ENCODE assay signal across 1 cellular context in genomic region chr14:74955229-74955999, GRCh38.
A peak's percentile ranks its signal among the peaks of the same experiment; 100 is the strongest.
TF ChIP-seq lines count a peak whose summit lies in the region.

PGF (minus strand) TSS chr14:74955597; CDS start chr14:74955242, 355 bp downstream.

TF ChIP-seq in HepG2, 621 proteins besides CTCF, POLR2A, EP300 and RAD21 (continued from another document and continues in another):
- TF ChIP-seq ZHX2 (IDR thresholded peaks at IDR 0.05; ENCODE audit: low read depth) (no peak), ZHX2 (CRISPR knock-in tag; IDR thresholded peaks at IDR 0.05; ENCODE audit: borderline replicate concordance) (no peak), SAFB2 (CRISPR knock-in tag; IDR thresholded peaks at IDR 0.05; ENCODE audit: borderline replicate concordance, low read depth) (peak; percentile 23; the same call in 1 of the 2 replicates), POLR2G (IDR thresholded peaks at IDR 0.05; ENCODE audit: low read depth, low read length) (peak; percentile 89), PHF21A (CRISPR knock-in tag; IDR thresholded peaks at IDR 0.05) (peak; percentile 41; the same call in 1 of the 2 replicates), ERF (CRISPR knock-in tag; IDR thresholded peaks at IDR 0.05) (peak; percentile 70; the same call in 1 of the 2 replicates), ARID5B (CRISPR knock-in tag; IDR thresholded peaks at IDR 0.05) (0 out of 2 replicates have a peak, but pooled peaks have one; percentile 12), TFAP4 (IDR thresholded peaks at IDR 0.05; ENCODE audit: borderline replicate concordance, low read depth) (no peak), ATF6 (CRISPR knock-in tag; conservative IDR thresholded peaks at IDR 0.05) (no peak), ZNF558 (CRISPR knock-in tag; IDR thresholded peaks at IDR 0.05; ENCODE audit: borderline replicate concordance) (peak; percentile 32; the same call in 1 of the 2 replicates), ZNF274 (CRISPR knock-in tag; IDR thresholded peaks at IDR 0.05) (no peak), HHEX (CRISPR knock-in tag; IDR thresholded peaks at IDR 0.05) (no peak), JARID2 (CRISPR knock-in tag; IDR thresholded peaks at IDR 0.05; ENCODE audit: insufficient replicate concordance) (peak; percentile 48), ZNF672 (CRISPR knock-in tag; IDR thresholded peaks at IDR 0.05) (0 out of 2 replicates have a peak, but pooled peaks have one; percentile 51), TCF7L2 (IDR thresholded peaks at IDR 0.05; ENCODE audit: low read depth, low read length) (no peak), RBFOX2 (IDR thresholded peaks at IDR 0.05; ENCODE audit: low read depth, low read length) (peak; percentile 92), GPN1 (CRISPR knock-in tag; IDR thresholded peaks at IDR 0.05; ENCODE audit: borderline replicate concordance) (no peak), BCLAF1 (IDR thresholded peaks at IDR 0.05) (no peak), CHD2 (IDR thresholded peaks at IDR 0.05; ENCODE audit: low read depth, low read length) (peak; percentile 60; the same call in 1 of the 2 replicates)
- TF ChIP-seq, protein P1, sequence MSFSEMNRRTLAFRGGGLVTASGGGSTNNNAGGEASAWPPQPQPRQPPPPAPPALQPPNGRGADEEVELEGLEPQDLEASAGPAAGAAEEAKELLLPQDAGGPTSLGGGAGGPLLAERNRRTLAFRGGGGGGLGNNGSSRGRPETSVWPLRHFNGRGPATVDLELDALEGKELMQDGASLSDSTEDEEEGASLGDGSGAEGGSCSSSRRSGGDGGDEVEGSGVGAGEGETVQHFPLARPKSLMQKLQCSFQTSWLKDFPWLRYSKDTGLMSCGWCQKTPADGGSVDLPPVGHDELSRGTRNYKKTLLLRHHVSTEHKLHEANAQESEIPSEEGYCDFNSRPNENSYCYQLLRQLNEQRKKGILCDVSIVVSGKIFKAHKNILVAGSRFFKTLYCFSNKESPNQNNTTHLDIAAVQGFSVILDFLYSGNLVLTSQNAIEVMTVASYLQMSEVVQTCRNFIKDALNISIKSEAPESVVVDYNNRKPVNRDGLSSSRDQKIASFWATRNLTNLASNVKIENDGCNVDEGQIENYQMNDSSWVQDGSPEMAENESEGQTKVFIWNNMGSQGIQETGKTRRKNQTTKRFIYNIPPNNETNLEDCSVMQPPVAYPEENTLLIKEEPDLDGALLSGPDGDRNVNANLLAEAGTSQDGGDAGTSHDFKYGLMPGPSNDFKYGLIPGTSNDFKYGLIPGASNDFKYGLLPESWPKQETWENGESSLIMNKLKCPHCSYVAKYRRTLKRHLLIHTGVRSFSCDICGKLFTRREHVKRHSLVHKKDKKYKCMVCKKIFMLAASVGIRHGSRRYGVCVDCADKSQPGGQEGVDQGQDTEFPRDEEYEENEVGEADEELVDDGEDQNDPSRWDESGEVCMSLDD (CRISPR knock-in tag; IDR thresholded peaks at IDR 0.05; ENCODE audit: borderline replicate concordance): peak; percentile 41; the same call in 1 of the 2 replicates
- TF ChIP-seq, protein P2, sequence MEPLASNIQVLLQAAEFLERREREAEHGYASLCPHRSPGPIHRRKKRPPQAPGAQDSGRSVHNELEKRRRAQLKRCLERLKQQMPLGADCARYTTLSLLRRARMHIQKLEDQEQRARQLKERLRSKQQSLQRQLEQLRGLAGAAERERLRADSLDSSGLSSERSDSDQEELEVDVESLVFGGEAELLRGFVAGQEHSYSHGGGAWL (CRISPR knock-in tag; IDR thresholded peaks at IDR 0.05): peak; percentile 53; the same call in 1 of the 2 replicates
- TF ChIP-seq, protein P3, sequence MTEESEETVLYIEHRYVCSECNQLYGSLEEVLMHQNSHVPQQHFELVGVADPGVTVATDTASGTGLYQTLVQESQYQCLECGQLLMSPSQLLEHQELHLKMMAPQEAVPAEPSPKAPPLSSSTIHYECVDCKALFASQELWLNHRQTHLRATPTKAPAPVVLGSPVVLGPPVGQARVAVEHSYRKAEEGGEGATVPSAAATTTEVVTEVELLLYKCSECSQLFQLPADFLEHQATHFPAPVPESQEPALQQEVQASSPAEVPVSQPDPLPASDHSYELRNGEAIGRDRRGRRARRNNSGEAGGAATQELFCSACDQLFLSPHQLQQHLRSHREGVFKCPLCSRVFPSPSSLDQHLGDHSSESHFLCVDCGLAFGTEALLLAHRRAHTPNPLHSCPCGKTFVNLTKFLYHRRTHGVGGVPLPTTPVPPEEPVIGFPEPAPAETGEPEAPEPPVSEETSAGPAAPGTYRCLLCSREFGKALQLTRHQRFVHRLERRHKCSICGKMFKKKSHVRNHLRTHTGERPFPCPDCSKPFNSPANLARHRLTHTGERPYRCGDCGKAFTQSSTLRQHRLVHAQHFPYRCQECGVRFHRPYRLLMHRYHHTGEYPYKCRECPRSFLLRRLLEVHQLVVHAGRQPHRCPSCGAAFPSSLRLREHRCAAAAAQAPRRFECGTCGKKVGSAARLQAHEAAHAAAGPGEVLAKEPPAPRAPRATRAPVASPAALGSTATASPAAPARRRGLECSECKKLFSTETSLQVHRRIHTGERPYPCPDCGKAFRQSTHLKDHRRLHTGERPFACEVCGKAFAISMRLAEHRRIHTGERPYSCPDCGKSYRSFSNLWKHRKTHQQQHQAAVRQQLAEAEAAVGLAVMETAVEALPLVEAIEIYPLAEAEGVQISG (CRISPR knock-in tag; IDR thresholded peaks at IDR 0.05): peak; percentile 34; the same call in 1 of the 2 replicates
- TF ChIP-seq, protein P4, sequence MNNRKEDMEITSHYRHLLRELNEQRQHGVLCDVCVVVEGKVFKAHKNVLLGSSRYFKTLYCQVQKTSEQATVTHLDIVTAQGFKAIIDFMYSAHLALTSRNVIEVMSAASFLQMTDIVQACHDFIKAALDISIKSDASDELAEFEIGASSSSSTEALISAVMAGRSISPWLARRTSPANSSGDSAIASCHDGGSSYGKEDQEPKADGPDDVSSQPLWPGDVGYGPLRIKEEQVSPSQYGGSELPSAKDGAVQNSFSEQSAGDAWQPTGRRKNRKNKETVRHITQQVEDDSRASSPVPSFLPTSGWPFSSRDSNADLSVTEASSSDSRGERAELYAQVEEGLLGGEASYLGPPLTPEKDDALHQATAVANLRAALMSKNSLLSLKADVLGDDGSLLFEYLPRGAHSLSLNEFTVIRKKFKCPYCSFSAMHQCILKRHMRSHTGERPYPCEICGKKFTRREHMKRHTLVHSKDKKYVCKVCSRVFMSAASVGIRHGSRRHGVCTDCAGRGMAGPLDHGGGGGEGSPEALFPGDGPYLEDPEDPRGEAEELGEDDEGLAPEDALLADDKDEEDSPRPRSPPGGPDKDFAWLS (CRISPR knock-in tag; IDR thresholded peaks at IDR 0.05; ENCODE audit: borderline replicate concordance): no peak
